10 cellular contexts compared by ENCODE assay signal in the genomic region with DNA sequence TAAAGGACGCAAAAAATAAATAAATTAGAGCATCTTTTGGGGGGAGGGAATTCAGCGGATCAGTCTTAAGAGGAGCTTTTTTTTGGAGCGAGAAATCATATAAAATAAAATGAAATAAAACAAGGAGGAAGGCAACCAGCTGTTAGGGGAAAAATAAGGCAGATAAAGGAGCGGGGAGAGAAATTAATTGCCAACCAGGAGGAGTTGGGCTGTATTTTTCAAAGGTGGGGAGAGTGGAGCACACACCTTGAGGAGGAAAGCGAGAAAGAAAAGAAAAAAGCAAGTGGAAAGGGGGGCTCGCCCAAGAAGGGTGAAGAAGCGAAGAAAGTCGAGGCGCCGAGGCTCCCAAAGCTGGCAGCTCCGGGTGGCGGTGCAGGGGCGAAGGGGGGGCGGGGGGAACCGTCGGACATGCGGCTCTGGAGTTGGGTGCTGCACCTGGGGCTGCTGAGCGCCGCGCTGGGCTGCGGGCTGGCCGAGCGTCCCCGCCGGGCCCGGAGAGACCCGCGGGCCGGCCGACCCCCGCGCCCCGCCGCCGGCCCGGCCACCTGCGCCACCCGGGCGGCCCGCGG. TPM values are rescaled to one million over a fixed set of nuclear protein-coding genes. Genes with fewer than 3 reads are reported as not detected.
DNase-seq lines count a peak whose midpoint lies in the region; ATAC-seq, FAIRE-seq and TF ChIP-seq lines count a peak whose summit lies in the region.
"Had no signal": no experiment of that assay in that cellular context is flagged by ENCODE, and none has a peak within 500 bp of the region (broad histone marks: within the 10 kb centered on the region; RNA-seq: fewer than 3 reads in every experiment).

A gene with protein sequence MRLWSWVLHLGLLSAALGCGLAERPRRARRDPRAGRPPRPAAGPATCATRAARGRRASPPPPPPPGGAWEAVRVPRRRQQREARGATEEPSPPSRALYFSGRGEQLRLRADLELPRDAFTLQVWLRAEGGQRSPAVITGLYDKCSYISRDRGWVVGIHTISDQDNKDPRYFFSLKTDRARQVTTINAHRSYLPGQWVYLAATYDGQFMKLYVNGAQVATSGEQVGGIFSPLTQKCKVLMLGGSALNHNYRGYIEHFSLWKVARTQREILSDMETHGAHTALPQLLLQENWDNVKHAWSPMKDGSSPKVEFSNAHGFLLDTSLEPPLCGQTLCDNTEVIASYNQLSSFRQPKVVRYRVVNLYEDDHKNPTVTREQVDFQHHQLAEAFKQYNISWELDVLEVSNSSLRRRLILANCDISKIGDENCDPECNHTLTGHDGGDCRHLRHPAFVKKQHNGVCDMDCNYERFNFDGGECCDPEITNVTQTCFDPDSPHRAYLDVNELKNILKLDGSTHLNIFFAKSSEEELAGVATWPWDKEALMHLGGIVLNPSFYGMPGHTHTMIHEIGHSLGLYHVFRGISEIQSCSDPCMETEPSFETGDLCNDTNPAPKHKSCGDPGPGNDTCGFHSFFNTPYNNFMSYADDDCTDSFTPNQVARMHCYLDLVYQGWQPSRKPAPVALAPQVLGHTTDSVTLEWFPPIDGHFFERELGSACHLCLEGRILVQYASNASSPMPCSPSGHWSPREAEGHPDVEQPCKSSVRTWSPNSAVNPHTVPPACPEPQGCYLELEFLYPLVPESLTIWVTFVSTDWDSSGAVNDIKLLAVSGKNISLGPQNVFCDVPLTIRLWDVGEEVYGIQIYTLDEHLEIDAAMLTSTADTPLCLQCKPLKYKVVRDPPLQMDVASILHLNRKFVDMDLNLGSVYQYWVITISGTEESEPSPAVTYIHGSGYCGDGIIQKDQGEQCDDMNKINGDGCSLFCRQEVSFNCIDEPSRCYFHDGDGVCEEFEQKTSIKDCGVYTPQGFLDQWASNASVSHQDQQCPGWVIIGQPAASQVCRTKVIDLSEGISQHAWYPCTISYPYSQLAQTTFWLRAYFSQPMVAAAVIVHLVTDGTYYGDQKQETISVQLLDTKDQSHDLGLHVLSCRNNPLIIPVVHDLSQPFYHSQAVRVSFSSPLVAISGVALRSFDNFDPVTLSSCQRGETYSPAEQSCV (N-terminal part only) (plus strand): TSS at position 27 of the 569 bp plus-strand sequence. CDS start 382 bp downstream, at position 409.

- H3K4me3 Mint-ChIP-seq in activated CD4-positive, alpha-beta T cell treated with anti-CD3 and anti-CD28 coated beads, Interleukin-2, amount 10 ng/mL, durations not matched to agents 7 days and 5 days = no peak within 1 kb of the TSS

- H2AFZ ChIP-seq in endothelial cell of umbilical vein (ENCODE audit: low read depth, low read length) = peak within 1 kb of the TSS; percentile 51

- no peaks in the 10 kb centered on the region for H3K79me2 ChIP-seq in endothelial cell of umbilical vein (ENCODE audit: control insufficient read depth, insufficient read depth, low read length)

- no peaks in the 10 kb centered on the region for H3K9me1 ChIP-seq in endothelial cell of umbilical vein (replicated peaks; ENCODE audit: control insufficient read depth, extremely low read depth, insufficient read depth, low read length)

- no peaks in the 10 kb centered on the region for H4K20me1 ChIP-seq in endothelial cell of umbilical vein (replicated peaks; ENCODE audit: control insufficient read depth, extremely low read depth, insufficient read depth, low read length)

- in situ Hi-C loops in KBM-7 (cut with MboI; ENCODE audit: low pct_unique_long_range_greater_than_20kb, low sequenced_read_pairs) = no loop called here

- H3K27ac ChIP-seq in endothelial cell of umbilical vein (ENCODE audit: insufficient read depth, low read depth, low read length) = peak within 1 kb of the TSS; percentile 24
- peak within 1 kb of the TSS; percentile 60 for H3K27ac ChIP-seq in upper lobe of right lung
- H3K27ac ChIP-seq: VCaP had no signal

- no peaks in the 10 kb centered on the region for H3K9me3 Mint-ChIP-seq in activated CD4-positive, alpha-beta T cell treated with anti-CD3 and anti-CD28 coated beads, Interleukin-2, amount 10 ng/mL, durations not matched to agents 7 days and 5 days

- POLR2A ChIA-PET in activated CD4-positive, alpha-beta T cell treated with anti-CD3 and anti-CD28 coated beads, Interleukin-2, amount 10 ng/mL, durations not matched to agents 7 days and 5 days (lab: Charles Lee) = no interaction called here
- POLR2A ChIA-PET in endothelial cell of umbilical vein (lab: Charles Lee) = no interaction called here

- dilution Hi-C loops in endothelial cell of umbilical vein (cut with MboI; ENCODE audit: extremely low pct_ligation_motif_present, low sequenced_read_pairs) = no loop called here

- peak within 1 kb of the TSS; percentile 46 for H3K27ac Mint-ChIP-seq in activated CD4-positive, alpha-beta T cell treated with anti-CD3 and anti-CD28 coated beads, Interleukin-2, amount 10 ng/mL, durations not matched to agents 7 days and 5 days

- peak within 1 kb of the TSS; percentile 13 for H3K9ac ChIP-seq in endothelial cell of umbilical vein (replicated peaks; ENCODE audit: extremely low read depth, insufficient read depth, low read length)
- peak within 1 kb of the TSS; percentile 71 for H3K9ac ChIP-seq in mucosa of stomach (ENCODE audit: low read length)

- no peaks in the 10 kb centered on the region for H3K9me3 ChIP-seq in endothelial cell of umbilical vein (replicated peaks; ENCODE audit: control insufficient read depth, insufficient read depth, low read length)
- no peaks in the 10 kb centered on the region for H3K9me3 ChIP-seq in mucosa of stomach (ENCODE audit: control insufficient read depth, low read length)
- no peaks in the 10 kb centered on the region for H3K9me3 ChIP-seq in upper lobe of right lung

- peaks cover 76% of the 10 kb centered on the region for H3K27me3 Mint-ChIP-seq in activated CD4-positive, alpha-beta T cell treated with anti-CD3 and anti-CD28 coated beads, Interleukin-2, amount 10 ng/mL, durations not matched to agents 7 days and 5 days

- H3K4me1 ChIP-seq in endothelial cell of umbilical vein (ENCODE audit: control insufficient read depth, extremely low read depth, insufficient read depth, low read length) = peaks cover 3% of the 10 kb centered on the region
- peaks cover 5% of the 10 kb centered on the region for H3K4me1 ChIP-seq in mucosa of stomach (ENCODE audit: control insufficient read depth, insufficient read depth, low read length)
- H3K4me1 ChIP-seq in upper lobe of right lung = no peaks in the 10 kb centered on the region

- ATAC-seq in upper lobe of right lung = no peak
- ATAC-seq in GM19324 (IDR thresholded peaks at IDR 0.05; ENCODE audit: low FRiP score, unreplicated experiment) = no peak
- ATAC-seq in GM18858 (IDR thresholded peaks at IDR 0.05; ENCODE audit: unreplicated experiment) = no peak

- H3K27me3 ChIP-seq in endothelial cell of umbilical vein (ENCODE audit: control insufficient read depth in 2 of 2, insufficient read depth in 2 of 2, low read length in 2 of 2) (peaks cover 0 to 22% of the 10 kb centered on the region in 2 experiments), mucosa of stomach (ENCODE audit: control insufficient read depth, insufficient read depth, low read length) (peaks cover 50% of the 10 kb centered on the region), upper lobe of right lung (peaks cover 15% of the 10 kb centered on the region)

- CTCF ChIA-PET in activated CD4-positive, alpha-beta T cell treated with anti-CD3 and anti-CD28 coated beads, Interleukin-2, amount 10 ng/mL, durations not matched to agents 7 days and 5 days (lab: Charles Lee) = no interaction called here
- CTCF ChIA-PET in endothelial cell of umbilical vein (lab: Charles Lee) = interaction anchor here (0.7 to 2.3 kb wide), 3 partner anchors 10 to 418 kb away, joined by 3 to 9 read pairs (median 4); no protein-coding TSS in a partner anchor

- DNase-seq in activated CD4-positive, alpha-beta T cell treated with anti-CD3 and anti-CD28 coated beads, Interleukin-2, amount 10 ng/mL, durations not matched to agents 7 days and 5 days = no peak
- DNase-seq in activated CD4-positive, alpha-beta T cell treated with anti-CD3 and anti-CD28 coated beads for 4 hours = no peak
- DNase-seq in endothelial cell of umbilical vein (ENCODE audit: low read depth, low spot score) (no peak), upper lobe of right lung (no peak), KBM-7 (no peak)
- DNase-seq: Karpas-422 had no signal

- H3K36me3 Mint-ChIP-seq in activated CD4-positive, alpha-beta T cell treated with anti-CD3 and anti-CD28 coated beads, Interleukin-2, amount 10 ng/mL, durations not matched to agents 7 days and 5 days (ENCODE audit: low read depth) = no peaks in the 10 kb centered on the region

- TF ChIP-seq POLR2A in endothelial cell of umbilical vein (IDR thresholded peaks at IDR 0.05; ENCODE audit: low read depth, low read length) = no peak

- no peak for FAIRE-seq in endothelial cell of umbilical vein (lab: Jason Lieb, UNC)

- peaks cover 3% of the 10 kb centered on the region for H3K4me1 Mint-ChIP-seq in activated CD4-positive, alpha-beta T cell treated with anti-CD3 and anti-CD28 coated beads, Interleukin-2, amount 10 ng/mL, durations not matched to agents 7 days and 5 days

- no TSS peak for BruUV-seq in endothelial cell of umbilical vein (replicated peaks; lab: Mats Ljungman, UMichigan)

- peak within 1 kb of the TSS; percentile 79 for H3K4me2 ChIP-seq in endothelial cell of umbilical vein (ENCODE audit: insufficient read depth, low read length)

- H3K4me3 ChIP-seq in endothelial cell of umbilical vein (replicated peaks in 1 of 3; ENCODE audit: insufficient read depth in 1 of 3, low read depth in 1 of 3, low read length in 3 of 3) (peak within 1 kb of the TSS in 2 of 3 experiments; percentile 24 to 46), mucosa of stomach (ENCODE audit: low read length) (peak within 1 kb of the TSS; percentile 18), upper lobe of right lung (peak within 1 kb of the TSS; percentile 54)

- no peak for TF ChIP-seq CTCF in endothelial cell of umbilical vein (IDR thresholded peaks at IDR 0.05; ENCODE audit: extremely low read depth in 1 of 2, insufficient read depth in 1 of 2, low read depth in 1 of 2, low read length in 2 of 2)
- no peak for TF ChIP-seq CTCF in upper lobe of right lung (IDR thresholded peaks at IDR 0.05)

- intact Hi-C loops in endothelial cell of umbilical vein (cut with micrococcal nuclease) = loop anchor here (2.0 kb wide), 2 partner anchors 419 to 561 kb away; no protein-coding TSS in a partner anchor
- intact Hi-C loops in upper lobe of right lung (cut with DNase I) = no loop called here

- H3K36me3 ChIP-seq in endothelial cell of umbilical vein (ENCODE audit: control insufficient read depth in 2 of 2, extremely low read depth in 1 of 2, insufficient read depth in 2 of 2, low read length in 2 of 2) (no peaks in the 10 kb centered on the region), mucosa of stomach (ENCODE audit: control insufficient read depth, insufficient read depth, low read length) (no peaks in the 10 kb centered on the region), upper lobe of right lung (no peaks in the 10 kb centered on the region)

RNA-seq across cellular contexts. Expression of the gene that starts here (rescaled TPM):
- not detected for total RNA-seq in activated CD4-positive, alpha-beta T cell treated with anti-CD3 and anti-CD28 coated beads, Interleukin-2, amount 10 ng/mL, durations not matched to agents 7 days and 5 days
- 0.12 and 0.13 TPM in 2 replicates for total RNA-seq in endothelial cell of umbilical vein
- 0.30 and 0.41 TPM in 2 replicates for polyA plus RNA-seq in endothelial cell of umbilical vein
- 0.24 and 0.26 TPM in 2 replicates for polyA plus RNA-seq in endothelial cell of umbilical vein (2011; cell fraction: cytosol; rRNA removed)
- polyA plus RNA-seq in endothelial cell of umbilical vein (2011; cell fraction: nucleus; rRNA removed) = 0.58 and 0.77 TPM in 2 replicates
- 0.35 and 0.75 TPM in 2 replicates for polyA plus RNA-seq in endothelial cell of umbilical vein (2012)
- polyA minus RNA-seq in endothelial cell of umbilical vein = 1.6 TPM in 2 replicates
- 2.7 TPM for polyA minus RNA-seq in endothelial cell of umbilical vein (2011; cell fraction: cytosol; rRNA and poly(A)+ RNA removed)
- polyA minus RNA-seq in endothelial cell of umbilical vein (2011; cell fraction: nucleus; rRNA and poly(A)+ RNA removed) = 2.0 and 2.2 TPM in 2 replicates
- total RNA-seq in upper lobe of right lung = 2.9 TPM
